ENCODE assay signal across 10 cellular contexts in genomic region chr10:100744136-100744979, GRCh38. TPM values are rescaled to one million over a fixed set of nuclear protein-coding genes. Genes with fewer than 3 reads are reported as not detected.
A peak's percentile ranks its signal among the peaks of the same experiment; 100 is the strongest.
DNase-seq lines count a peak whose midpoint lies in the region; ATAC-seq, FAIRE-seq and TF ChIP-seq lines count a peak whose summit lies in the region.
"Had no signal": no experiment of that assay in that cellular context is flagged by ENCODE, and none has a peak within 500 bp of the region (broad histone marks: within the 10 kb centered on the region; RNA-seq: fewer than 3 reads in every experiment).

No MANE protein-coding gene starts in this region.

- RAD21 ChIA-PET in GM12878 (lab: Charles Lee; ENCODE audit: unreplicated experiment): interaction anchor here (0.9 to 1.2 kb wide), 3 partner anchors 11 to 135 kb away, joined by 3 to 4 read pairs (median 3); no protein-coding TSS in a partner anchor

- H3K4ac ChIP-seq in neuronal stem cell (ENCODE audit: low read length): no peak overlapping the region

- H2AK5ac ChIP-seq in neuronal stem cell (ENCODE audit: low read depth, low read length): peak overlapping the region; percentile 63

- H4K20me1 ChIP-seq in GM12878 (ENCODE audit: control insufficient read depth, insufficient read depth): no peaks in the 10 kb centered on the region

- intact Hi-C loops in GM12878 (cut with micrococcal nuclease; ENCODE audit: unreplicated experiment): loop anchor here (10.0 kb wide), 1 partner anchor 130 kb away; no protein-coding TSS in a partner anchor

- no peak overlapping the region for H2BK12ac ChIP-seq in neuronal stem cell (ENCODE audit: low read length)

- H3K18ac ChIP-seq in neuronal stem cell (ENCODE audit: low read length): peak overlapping the region; percentile 74

- TF ChIP-seq CTCF in GM12878 (IDR thresholded peaks at IDR 0.05 in 2 of 3, conservative IDR thresholded peaks at IDR 0.05 in 1 of 3; ENCODE audit: control insufficient read depth in 2 of 3, extremely low read depth in 1 of 3, insufficient read depth in 1 of 3, low read depth in 3 of 3, low read length in 3 of 3): no peak

- in situ Hi-C loops in GM12878 (cut with MboI): loop anchor here (5.0 kb wide), 1 partner anchor 72 kb away; no protein-coding TSS in a partner anchor

- no peak overlapping the region for H3K14ac ChIP-seq in neuronal stem cell (ENCODE audit: low read length)

- no peak for TF ChIP-seq RAD21 in GM12878 (IDR thresholded peaks at IDR 0.05; ENCODE audit: insufficient read depth, low read depth, low read length)

- H4K91ac ChIP-seq in neuronal stem cell (ENCODE audit: low read depth, low read length, poor library complexity): no peak overlapping the region

- H3K4me3 ChIP-seq in HUES6 (ENCODE audit: low read depth, low read length): peak overlapping the region; percentile 48
- no peak overlapping the region for H3K4me3 ChIP-seq in GM12878
- H3K4me3 ChIP-seq in neuronal stem cell (ENCODE audit: low read length in 2 of 2): peak overlapping the region in 1 of 2 donors; percentile 12

- H4K8ac ChIP-seq in neuronal stem cell (ENCODE audit: low read depth, low read length): no peak overlapping the region

- H3K4me1 ChIP-seq in HUES6 (ENCODE audit: control insufficient read depth, insufficient read depth, low read length) (peaks cover 67% of the 10 kb centered on the region), GM12878 (ENCODE audit: control insufficient read depth, insufficient read depth, low read length) (no peaks in the 10 kb centered on the region), neuronal stem cell (ENCODE audit: control insufficient read depth in 2 of 2, insufficient read depth in 1 of 2, low read depth in 1 of 2, low read length in 2 of 2) (peaks cover 8 to 9% of the 10 kb centered on the region in 2 donors)

- no peaks in the 10 kb centered on the region for H3K79me1 ChIP-seq in neuronal stem cell (ENCODE audit: low read depth, low read length)

- H2BK15ac ChIP-seq in neuronal stem cell (ENCODE audit: low read length): peak overlapping the region; percentile 12

- SMC1A ChIA-PET in GM12878 (lab: Charles Lee; ENCODE audit: uncharacterized antibody, unreplicated experiment): interaction anchor here (0.9 to 1.6 kb wide), 4 partner anchors 19 to 135 kb away, joined by 3 read pairs; no protein-coding TSS in a partner anchor

- H3K4me2 ChIP-seq in GM12878 (ENCODE audit: control insufficient read depth, insufficient read depth) (no peak overlapping the region), neuronal stem cell (ENCODE audit: insufficient read depth, low read length, poor library complexity, severe bottlenecking) (peak overlapping the region; percentile 30)

- H3K79me2 ChIP-seq in GM12878 (ENCODE audit: control insufficient read depth, insufficient read depth, low read length): no peaks in the 10 kb centered on the region

- no peak overlapping the region for H3K9ac ChIP-seq in HUES6 (ENCODE audit: low read length)
- H3K9ac ChIP-seq in GM12878 (ENCODE audit: control insufficient read depth, insufficient read depth, low read length): no peak overlapping the region
- peak overlapping the region; percentile 50 for H3K9ac ChIP-seq in neuronal stem cell (ENCODE audit: low read depth, low read length, poor library complexity)

- H3K27me3 ChIP-seq in HUES6 (ENCODE audit: control insufficient read depth, insufficient read depth, low read length): peaks cover 99% of the 10 kb centered on the region
- H3K27me3 ChIP-seq in GM12878 (replicated peaks in 1 of 2; ENCODE audit: control insufficient read depth in 2 of 2, insufficient read depth in 2 of 2, low read length in 1 of 2): peaks cover 37 to 42% of the 10 kb centered on the region in 2 experiments
- peaks cover 62 to 99% (median 97%) of the 10 kb centered on the region in 3 experiments for H3K27me3 ChIP-seq in neuronal stem cell (ENCODE audit: control insufficient read depth in 3 of 3, insufficient read depth in 3 of 3, low read depth in 1 of 3, low read length in 3 of 3)

- H2AFZ ChIP-seq in GM12878 (ENCODE audit: control insufficient read depth, low read depth, low read length) (no peak overlapping the region), neuronal stem cell (ENCODE audit: low read length) (peak overlapping the region; percentile 80)

- BruUV-seq in GM12878 (replicated peaks; lab: Mats Ljungman, UMichigan): no TSS peak

- H3K27ac ChIP-seq in HUES6 (ENCODE audit: low read depth, low read length): no peak overlapping the region
- no peak overlapping the region for H3K27ac ChIP-seq in GM12878 (ENCODE audit: control insufficient read depth, insufficient read depth)
- no peak overlapping the region for H3K27ac ChIP-seq in neuronal stem cell (replicated peaks; ENCODE audit: low read length)

- POLR2A ChIA-PET in GM12878 (lab: Charles Lee): interaction anchor here (0.5 to 1.6 kb wide), 2 partner anchors 80 to 211 kb away, joined by 3 to 4 read pairs; no protein-coding TSS in a partner anchor

- no peak for TF ChIP-seq POLR2A in GM12878 (IDR thresholded peaks at IDR 0.05; ENCODE audit: low read depth, low read length)

- CTCF ChIA-PET in GM12878 (lab: Yijun Ruan, JAX): interaction anchor here (0.7 to 2.1 kb wide), 23 partner anchors 8 to 311 kb away, joined by 3 to 23 read pairs (median 4); no protein-coding TSS in a partner anchor

- peak overlapping the region; percentile 38 for H3K23ac ChIP-seq in neuronal stem cell (ENCODE audit: low read depth, low read length, poor library complexity)

- WGBS in GM12878 (ENCODE audit: insufficient coverage, insufficient replicate concordance, low lambda C conversion rate, missing lambda C conversion rate): 11% methylated on average over 63 of the region's 65 CpGs
- no CpG with 5 or more reads among the region's 65 CpGs for WGBS in neuronal stem cell (ENCODE audit: extremely low coverage in 2 of 2, insufficient read length in 2 of 2, insufficient replicate concordance in 1 of 2), 2 donors

- ATAC-seq in GM12878 (peak; percentile 41), HG03159 (IDR thresholded peaks at IDR 0.05; ENCODE audit: unreplicated experiment) (no peak)

- peak overlapping the region; percentile 16 for H2BK120ac ChIP-seq in neuronal stem cell (ENCODE audit: low read depth, low read length)

- no peaks in the 10 kb centered on the region for H3K36me3 ChIP-seq in HUES6 (ENCODE audit: control insufficient read depth, insufficient read depth, low read length)
- no peaks in the 10 kb centered on the region for H3K36me3 ChIP-seq in GM12878 (ENCODE audit: control insufficient read depth in 2 of 2, insufficient read depth in 2 of 2, low read length in 1 of 2)
- H3K36me3 ChIP-seq in neuronal stem cell (replicated peaks in 1 of 2; ENCODE audit: control insufficient read depth in 2 of 2, insufficient read depth in 2 of 2, low read length in 2 of 2): no peaks in the 10 kb centered on the region

- no peak for FAIRE-seq in GM12878 (lab: Jason Lieb, UNC)

- peak in 2 of 3 experiments; percentile 27 to 44 for DNase-seq in NCI-H1417 (lab: John Stamatoyannopoulos, UW)
- DNase-seq in NCI-H1417 treated with DMSO at 0.1 percent for 48 hours (lab: John Stamatoyannopoulos, UW): no peak
- no peak for DNase-seq in GM12878 (ENCODE audit: low read depth, low spot score)
- DNase-seq in neuronal stem cell (ENCODE audit: low spot score): no peak
- DNase-seq in epidermal melanocyte (ENCODE audit: insufficient read length, low spot score): no peak
- no peak for DNase-seq in DMS53 (lab: John Stamatoyannopoulos, UW)

- TF ChIP-seq EP300 in GM12878 (IDR thresholded peaks at IDR 0.05; ENCODE audit: borderline replicate concordance in 1 of 2, control insufficient read depth in 1 of 2, low read depth in 2 of 2, low read length in 2 of 2): no peak

- H3K9me3 ChIP-seq in HUES6 (ENCODE audit: control insufficient read depth, insufficient read depth, low read depth, low read length) (no peaks in the 10 kb centered on the region), GM12878 (replicated peaks; ENCODE audit: control insufficient read depth, insufficient read depth, low read length) (no peaks in the 10 kb centered on the region), neuronal stem cell (replicated peaks in 1 of 2; ENCODE audit: control insufficient read depth in 2 of 2, insufficient read depth in 1 of 2, low read depth in 1 of 2, low read length in 2 of 2) (no peaks in the 10 kb centered on the region)

- H2BK5ac ChIP-seq in neuronal stem cell (ENCODE audit: low read length): no peak overlapping the region

TF ChIP-seq in GM12878, 131 proteins besides CTCF, POLR2A, EP300 and RAD21:
- TF ChIP-seq SUZ12 (IDR thresholded peaks at IDR 0.05; ENCODE audit: unreplicated experiment) (peak; percentile 95), CHD4 (IDR thresholded peaks at IDR 0.05) (no peak), NFYA (IDR thresholded peaks at IDR 0.05; ENCODE audit: borderline replicate concordance, low read depth, low read length) (no peak), E2F4 (IDR thresholded peaks at IDR 0.05; ENCODE audit: low read depth, low read length) (no peak), IKZF1 (conservative IDR thresholded peaks at IDR 0.05) (no peak)

RNA-seq across cellular contexts. Expression of gene PAX2, which starts 1.0 kb away (rescaled TPM):
- total RNA-seq in GM12878 (2013; cell fraction: nucleolus; rRNA removed): not detected in 2 replicates
- not detected in 2 replicates for total RNA-seq in GM12878 (2014; rRNA removed)
- total RNA-seq in GM12878 (2014; rRNA removed; fragmentation: Illumina TruSeq; extraction: Trizol): not detected in 2 replicates
- total RNA-seq in GM12878 (2021): not detected in 2 replicates
- not detected for polyA plus RNA-seq in GM12878 (2011; ENCODE audit: low read depth)
- polyA plus RNA-seq in GM12878 (2011; rRNA removed): not detected in 2 replicates
- not detected in 2 replicates for polyA plus RNA-seq in GM12878 (2011; cell fraction: cytosol; rRNA removed)
- 0.10 and 0.15 TPM in 2 replicates for polyA plus RNA-seq in GM12878 (2011; cell fraction: nucleus; rRNA removed)
- polyA plus RNA-seq in GM12878 (2012): not detected in 2 replicates
- not detected in 2 replicates for polyA plus RNA-seq in GM12878 (2014; fragmentation: Illumina TruSeq; extraction: Trizol)
- not detected for polyA plus RNA-seq in GM12878 (2014; fragmentation: Nextera tagmentation; extraction: Ambion mirVana)
- not detected in 2 replicates for polyA plus RNA-seq in GM12878 (2014; rRNA removed)
- polyA plus RNA-seq in GM12878 (2016; fragmentation: Nextera tagmentation; extraction: Ambion mirVana): not detected
- polyA minus RNA-seq in GM12878 (2011; rRNA and poly(A)+ RNA removed): not detected in 2 replicates
- polyA minus RNA-seq in GM12878 (2011; cell fraction: cytosol; rRNA and poly(A)+ RNA removed): not detected in 2 replicates
- polyA minus RNA-seq in GM12878 (2011; cell fraction: nucleus; rRNA and poly(A)+ RNA removed): not detected in 2 replicates
- 0.17 TPM for polyA plus RNA-seq in neuronal stem cell (2013, experiment 1 of 2)
- polyA plus RNA-seq in neuronal stem cell (2013, experiment 2 of 2): 0.25 TPM
- total RNA-seq: activated T-cell treated with anti-CD3 and anti-CD28 coated beads, Interleukin-2, amount 50 U/mL, for 4 hours; skeletal muscle tissue had no signal

Comparison
In these comparisons a context has a peak if more than half of its experiments do, and no peak if none do; other contexts are left out.
1. DNase-seq: peak in NCI-H1417 (2 of 3); none in NCI-H1417 treated with DMSO at 0.1 percent for 48 hours (single experiment), GM12878 (single experiment), neuronal stem cell (single experiment), epidermal melanocyte (single experiment) and DMS53 (single experiment).